9 cellular contexts compared by ENCODE assay signal in genomic region chr18:58135170-58135569, GRCh38.
DNase-seq lines count a peak whose midpoint lies in the region; ATAC-seq and TF ChIP-seq lines count a peak whose summit lies in the region.
"Had no signal": no experiment of that assay in that cellular context is flagged by ENCODE, and none has a peak within 500 bp of the region (broad histone marks: within the 10 kb centered on the region; RNA-seq: fewer than 3 reads in every experiment).

No MANE protein-coding gene starts in this region.

- TF ChIP-seq POLR2A in Peyer's patch (IDR thresholded peaks at IDR 0.05) = no peak

- DNase-seq in activated CD4-positive, CD25-positive, alpha-beta regulatory T cell (lab: John Stamatoyannopoulos, UW) = no peak
- DNase-seq in HS-27A (ENCODE audit: low read depth) (peak; percentile 17), choroid plexus epithelial cell (ENCODE audit: low read depth) (peak; percentile 96), left colon (no peak), Peyer's patch (no peak)
- peak; percentile 26 to 53 for DNase-seq in stimulated activated naive CD8-positive, alpha-beta T cell treated with anti-CD3 and anti-CD28 coated beads, Interleukin-15, amount 100 ng/mL, for 72 hours

- H3K9me3 ChIP-seq in Peyer's patch = no peaks in the 10 kb centered on the region

- H3K4me1 ChIP-seq in Peyer's patch = peaks cover 0 to 5% (median 0%) of the 10 kb centered on the region in 4 donors

- H3K27ac ChIP-seq in Peyer's patch = no peak overlapping the region
- H3K27ac ChIP-seq: C4-2B had no signal

- TF ChIP-seq CTCF in choroid plexus epithelial cell (conservative IDR thresholded peaks at IDR 0.05; ENCODE audit: low read depth, low read length) (no peak), Peyer's patch (IDR thresholded peaks at IDR 0.05) (no peak)

- H3K27me3 ChIP-seq in Peyer's patch = no peaks in the 10 kb centered on the region

- H3K27me3 Mint-ChIP-seq in stimulated activated naive CD8-positive, alpha-beta T cell treated with anti-CD3 and anti-CD28 coated beads, Interleukin-15, amount 100 ng/mL, for 72 hours = no peaks in the 10 kb centered on the region

- no peaks in the 10 kb centered on the region for H3K36me3 ChIP-seq in Peyer's patch

- no peak overlapping the region for H3K27ac Mint-ChIP-seq in stimulated activated naive CD8-positive, alpha-beta T cell treated with anti-CD3 and anti-CD28 coated beads, Interleukin-15, amount 100 ng/mL, for 72 hours

- H3K4me3 Mint-ChIP-seq in stimulated activated naive CD8-positive, alpha-beta T cell treated with anti-CD3 and anti-CD28 coated beads, Interleukin-15, amount 100 ng/mL, for 72 hours = peak overlapping the region in 1 of 2 donors; percentile 53

- intact Hi-C loops in left colon (cut with DNase I, micrococcal nuclease) = no loop called here

- H3K4me3 ChIP-seq in choroid plexus epithelial cell (ENCODE audit: low read depth, low read length) (no peak overlapping the region), Peyer's patch (no peak overlapping the region)

- no peaks in the 10 kb centered on the region for H3K9me3 Mint-ChIP-seq in stimulated activated naive CD8-positive, alpha-beta T cell treated with anti-CD3 and anti-CD28 coated beads, Interleukin-15, amount 100 ng/mL, for 72 hours

- ATAC-seq in activated CD4-positive, CD25-positive, alpha-beta regulatory T cell treated with anti-CD3 and anti-CD28 coated beads, Interleukin-2, amount 50 U/mL, for 24 hours = peak; percentile 46 to 70
- ATAC-seq in stimulated activated naive CD8-positive, alpha-beta T cell treated with anti-CD3 and anti-CD28 coated beads, Interleukin-15, amount 100 ng/mL, for 72 hours = peak; percentile 95
- ATAC-seq in HG03521 (IDR thresholded peaks at IDR 0.05; ENCODE audit: unreplicated experiment) (no peak), left colon (no peak)

- H3K4me1 Mint-ChIP-seq in stimulated activated naive CD8-positive, alpha-beta T cell treated with anti-CD3 and anti-CD28 coated beads, Interleukin-15, amount 100 ng/mL, for 72 hours = peaks cover 22% of the 10 kb centered on the region

Comparison
In these comparisons a context has a peak if more than half of its experiments do, and no peak if none do; other contexts are left out.
1. ATAC-seq: peak in activated CD4-positive, CD25-positive, alpha-beta regulatory T cell treated with anti-CD3 and anti-CD28 coated beads, Interleukin-2, amount 50 U/mL, for 24 hours (2 of 2) and stimulated activated naive CD8-positive, alpha-beta T cell treated with anti-CD3 and anti-CD28 coated beads, Interleukin-15, amount 100 ng/mL, for 72 hours (single experiment); none in HG03521 (single experiment) and left colon (single experiment).
2. DNase-seq: peak in HS-27A (single experiment), choroid plexus epithelial cell (single experiment) and stimulated activated naive CD8-positive, alpha-beta T cell treated with anti-CD3 and anti-CD28 coated beads, Interleukin-15, amount 100 ng/mL, for 72 hours (2 of 2); none in activated CD4-positive, CD25-positive, alpha-beta regulatory T cell (0 of 4), left colon (0 of 2) and Peyer's patch (0 of 3).